ENCODE assay signal across 8 cellular contexts in genomic region chr17:48335858-48336500, GRCh38.
DNase-seq lines count a peak whose midpoint lies in the region; ATAC-seq, FAIRE-seq and TF ChIP-seq lines count a peak whose summit lies in the region.

No MANE protein-coding gene starts in this region.

- H3K36me3 ChIP-seq in hepatocyte (replicated peaks; ENCODE audit: insufficient read depth, low read depth) (no peaks in the 10 kb centered on the region), testis (ENCODE audit: low read depth, missing control alignments) (no peaks in the 10 kb centered on the region)

- intact Hi-C loops in testis (cut with DNase I; ENCODE audit: low total_unique reads) (no loop called here), lower leg skin (cut with DNase I; ENCODE audit: low total_unique reads) (loop anchor here (5.0 kb wide), 1 partner anchor 256 kb away; the partner anchor contains the start of genes HOXB3 and HOXB5)

- H3K9me2 ChIP-seq in hepatocyte (replicated peaks; ENCODE audit: insufficient read depth) = no peaks in the 10 kb centered on the region

- H3K4me1 ChIP-seq in hepatocyte (ENCODE audit: insufficient read depth) = no peaks in the 10 kb centered on the region
- no peaks in the 10 kb centered on the region for H3K4me1 ChIP-seq in testis

- no peak overlapping the region for H3K4me3 ChIP-seq in GM12865 (ENCODE audit: low read depth, low read length)
- no peak overlapping the region for H3K4me3 ChIP-seq in WI38 (ENCODE audit: low read depth, low read length)
- no peak overlapping the region for H3K4me3 ChIP-seq in hepatocyte
- no peak overlapping the region for H3K4me3 ChIP-seq in testis
- no peak overlapping the region for H3K4me3 ChIP-seq in lower leg skin (ENCODE audit: low read depth, poor library complexity, severe bottlenecking)

- peak; percentile 57 for TF ChIP-seq CTCF in GM12865 (IDR thresholded peaks at IDR 0.05; ENCODE audit: insufficient read depth, low read depth, low read length, missing control alignments)
- peak; percentile 20; the same call in 1 of the 2 replicates for TF ChIP-seq CTCF in WI38 (IDR thresholded peaks at IDR 0.05; ENCODE audit: low read depth, low read length)
- peak; percentile 71 for TF ChIP-seq CTCF in hepatocyte (IDR thresholded peaks at IDR 0.05; ENCODE audit: poor library complexity)
- TF ChIP-seq CTCF in testis (IDR thresholded peaks at IDR 0.05) = peak in 2 of 3 experiments; percentile 40 to 73
- TF ChIP-seq CTCF in lower leg skin (IDR thresholded peaks at IDR 0.05) = no peak

- no peak overlapping the region for H2AFZ ChIP-seq in hepatocyte

- no peak overlapping the region for H3K4me2 ChIP-seq in hepatocyte

- no peak overlapping the region for H3K27ac ChIP-seq in hepatocyte
- H3K27ac ChIP-seq in testis = no peak overlapping the region

- peak; percentile 60 for DNase-seq in GM12865 (ENCODE audit: low read depth)
- DNase-seq in NCI-H2081 (lab: John Stamatoyannopoulos, UW) = peak; percentile 67 to 76
- DNase-seq in hepatocyte (ENCODE audit: low spot score) = peak; percentile 54
- no peak for DNase-seq in testis
- DNase-seq in lower leg skin (ENCODE audit: low spot score in 2 of 2) = no peak

- TF ChIP-seq POLR2A in testis (IDR thresholded peaks at IDR 0.05) (no peak), lower leg skin (IDR thresholded peaks at IDR 0.05) (no peak)

- H3K79me2 ChIP-seq in hepatocyte = no peaks in the 10 kb centered on the region

- H3K9me3 ChIP-seq in hepatocyte (ENCODE audit: low read depth) = no peaks in the 10 kb centered on the region
- H3K9me3 ChIP-seq in testis = no peaks in the 10 kb centered on the region

- WGBS in hepatocyte (ENCODE audit: low lambda C conversion rate, missing lambda C conversion rate) = 1% methylated on average over 5 of the region's 5 CpGs
- WGBS in testis, 2 donors = 26 to 52% methylated on average over 5 of the region's 5 CpGs
- WGBS in lower leg skin, 2 donors = 8 to 9% methylated on average over 5 of the region's 5 CpGs

- peaks cover 32% of the 10 kb centered on the region for H3K27me3 ChIP-seq in hepatocyte
- no peaks in the 10 kb centered on the region for H3K27me3 ChIP-seq in testis

- ATAC-seq in HG02763 (IDR thresholded peaks at IDR 0.05; ENCODE audit: unreplicated experiment) = no peak

- no peaks in the 10 kb centered on the region for H4K20me1 ChIP-seq in hepatocyte (ENCODE audit: insufficient read depth, poor library complexity, severe bottlenecking)

- peak; percentile 98 for FAIRE-seq in A204.1 (lab: Jason Lieb, UNC)

Comparison
In these comparisons a context has a peak if more than half of its experiments do, and no peak if none do; other contexts are left out.
1. DNase-seq: peak in GM12865 (single experiment), NCI-H2081 (2 of 2) and hepatocyte (single experiment); none in testis (single experiment) and lower leg skin (0 of 2).
2. CTCF ChIP-seq: peak in GM12865 (single experiment), WI38 (single experiment), hepatocyte (single experiment) and testis (2 of 3); none in lower leg skin (0 of 3).